In genomic region chr4:184801781-184802180, GRCh38 we compare ENCODE assay signal across 16 cellular contexts. TPM values are rescaled to one million over a fixed set of nuclear protein-coding genes. Genes with fewer than 3 reads are reported as not detected.
DNase-seq lines count a peak whose midpoint lies in the region; FAIRE-seq and TF ChIP-seq lines count a peak whose summit lies in the region.
"Had no signal": no experiment of that assay in that cellular context is flagged by ENCODE, and none has a peak within 500 bp of the region (broad histone marks: within the 10 kb centered on the region; RNA-seq: fewer than 3 reads in every experiment).

No MANE protein-coding gene starts in this region.

- H3K36me3 ChIP-seq in mammary epithelial cell (ENCODE audit: insufficient read depth, low read length): no peaks in the 10 kb centered on the region
- H3K36me3 ChIP-seq in kidney (ENCODE audit: control insufficient read depth in 1 of 2, insufficient read depth in 2 of 2, low read length in 2 of 2): peaks cover 13 to 18% of the 10 kb centered on the region in 2 donors
- H3K36me3 ChIP-seq in subcutaneous abdominal adipose tissue (ENCODE audit: control insufficient read depth in 5 of 5, insufficient read depth in 5 of 5, low read length in 5 of 5): peaks cover 0 to 45% (median 17%) of the 10 kb centered on the region in 5 donors

- H3K4me3 ChIP-seq in mammary epithelial cell (replicated peaks in 1 of 3; ENCODE audit: insufficient read depth in 1 of 3, low read depth in 2 of 3, low read length in 3 of 3) (no peak overlapping the region), kidney (ENCODE audit: low read length in 2 of 2) (peak overlapping the region; percentile 49 to 57), subcutaneous abdominal adipose tissue (ENCODE audit: low read depth in 1 of 5, low read length in 5 of 5) (no peak overlapping the region)

- TF ChIP-seq CTCF in mammary epithelial cell (conservative IDR thresholded peaks at IDR 0.05 in 1 of 2, IDR thresholded peaks at IDR 0.05 in 1 of 2; ENCODE audit: extremely low read depth in 1 of 2, insufficient read depth in 1 of 2, low read depth in 1 of 2, low read length in 2 of 2) (no peak), kidney (IDR thresholded peaks at IDR 0.05; ENCODE audit: borderline replicate concordance, extremely low read depth, insufficient read depth) (no peak)

- in situ Hi-C loops in mammary epithelial cell (cut with MboI; ENCODE audit: low sequenced_read_pairs in 2 of 2): no loop called here

- intact Hi-C loops in mammary epithelial cell (cut with micrococcal nuclease) (no loop called here), kidney (cut with DNase I) (no loop called here)

- no peak for FAIRE-seq in kidney (lab: Jason Lieb, UNC)
- FAIRE-seq: endothelial cell of umbilical vein, H1 had no signal

- DNase-seq in M059J (ENCODE audit: low read depth) (peak; percentile 42), mammary epithelial cell (peak; percentile 88), kidney (no peak), dermis blood vessel endothelial cell (no peak), NCI-H2171 (lab: John Stamatoyannopoulos, UW) (no peak), NCI-H748 (lab: John Stamatoyannopoulos, UW; ENCODE audit: unreplicated experiment) (no peak)
- DNase-seq: activated CD4-positive, alpha-beta T cell treated with anti-CD3 and anti-CD28 coated beads, Interleukin-2, amount 10 ng/mL, durations not matched to agents 7 days and 5 days; activated naive CD8-positive, alpha-beta T cell treated with anti-CD3 and anti-CD28 coated beads for 36 hours; C1 segment of cervical spinal cord; DMS53; NCI-H2081 treated with DMSO at 0.1 percent for 48 hours; Right ventricle myocardium superior had no signal

- H3K27me3 ChIP-seq in mammary epithelial cell (ENCODE audit: insufficient read depth, low read length) (no peaks in the 10 kb centered on the region), subcutaneous abdominal adipose tissue (ENCODE audit: control insufficient read depth in 5 of 5, insufficient read depth in 4 of 5, low read length in 5 of 5) (no peaks in the 10 kb centered on the region)
- H3K27me3 ChIP-seq: upper lobe of left lung had no signal

- H3K9ac ChIP-seq in mammary epithelial cell (ENCODE audit: insufficient read depth, low read length) (no peak overlapping the region), kidney (ENCODE audit: low read length in 2 of 2) (no peak overlapping the region), subcutaneous abdominal adipose tissue (ENCODE audit: low read length in 5 of 5) (peak overlapping the region in 1 of 5 donors; percentile 65)

- no peaks in the 10 kb centered on the region for H3K9me3 ChIP-seq in mammary epithelial cell (replicated peaks; ENCODE audit: insufficient read depth, low read length)
- no peaks in the 10 kb centered on the region for H3K9me3 ChIP-seq in kidney (ENCODE audit: control insufficient read depth in 1 of 2, low read length in 2 of 2)
- no peaks in the 10 kb centered on the region for H3K9me3 ChIP-seq in subcutaneous abdominal adipose tissue (ENCODE audit: control insufficient read depth in 5 of 5, low read length in 5 of 5)
- H3K9me3 ChIP-seq: upper lobe of left lung had no signal

- no TSS peak for BruUV-seq in mammary epithelial cell (replicated peaks; lab: Mats Ljungman, UMichigan)

- CTCF ChIA-PET in mammary epithelial cell (lab: Charles Lee; ENCODE audit: low non-redundant PET): no interaction called here

- peak overlapping the region; percentile 31 for H3K4me2 ChIP-seq in mammary epithelial cell (ENCODE audit: insufficient read depth, low read depth, low read length)

- dilution Hi-C loops in mammary epithelial cell (cut with HindIII; ENCODE audit: low sequenced_read_pairs): no loop called here

- H3K79me2 ChIP-seq in mammary epithelial cell (ENCODE audit: insufficient read depth, low read length): peaks cover 33% of the 10 kb centered on the region

- H3K27ac ChIP-seq in mammary epithelial cell (ENCODE audit: insufficient read depth, low read depth, low read length) (peak overlapping the region; percentile 24), kidney (ENCODE audit: low read depth in 2 of 2, low read length in 2 of 2) (peak overlapping the region in 1 of 2 donors; percentile 41), subcutaneous abdominal adipose tissue (ENCODE audit: low read depth, low read length) (peak overlapping the region; percentile 95)

- peaks cover 4% of the 10 kb centered on the region for H4K20me1 ChIP-seq in mammary epithelial cell (ENCODE audit: insufficient read depth, low read length)

- H3K4me1 ChIP-seq in mammary epithelial cell (ENCODE audit: insufficient read depth, low read length) (peaks cover 28% of the 10 kb centered on the region), kidney (ENCODE audit: control insufficient read depth in 1 of 2, insufficient read depth in 1 of 2, low read depth in 1 of 2, low read length in 2 of 2) (peaks cover 10 to 28% of the 10 kb centered on the region in 2 donors), subcutaneous abdominal adipose tissue (ENCODE audit: control insufficient read depth in 5 of 5, insufficient read depth in 5 of 5, low read length in 5 of 5) (peaks cover 4 to 77% (median 63%) of the 10 kb centered on the region in 5 donors)

- WGBS in mammary epithelial cell (ENCODE audit: low coverage, missing lambda C conversion rate): 4% methylated on average over 3 of the region's 3 CpGs

- no peak overlapping the region for H2AFZ ChIP-seq in mammary epithelial cell (ENCODE audit: low read depth, low read length)

RNA-seq across cellular contexts. Expression of gene ACSL1, which starts 24.0 kb away (rescaled TPM):
- total RNA-seq in M059J (2014; rRNA removed; shearing (Covaris generic)): 7.5 and 11.1 TPM in 2 replicates
- total RNA-seq in mammary epithelial cell: 100 to 1,000 TPM in 1 of 2 donors, 10 to 100 TPM in 1; 28.9 to 126 TPM
- polyA plus RNA-seq in mammary epithelial cell: 27.6 TPM
- 45.5 TPM for polyA minus RNA-seq in mammary epithelial cell
- 98.1 TPM for total RNA-seq in kidney
- polyA plus RNA-seq in kidney (ENCODE audit: insufficient read depth, low read depth, low replicate concordance): 322 TPM
- 8.7 and 10.4 TPM in 2 replicates for total RNA-seq in dermis blood vessel endothelial cell

Comparison
In these comparisons a context has a peak if more than half of its experiments do, and no peak if none do; other contexts are left out.
1. DNase-seq: peak in M059J (single experiment) and mammary epithelial cell (single experiment); none in kidney (single experiment), dermis blood vessel endothelial cell (single experiment), NCI-H2171 (single experiment) and NCI-H748 (single experiment).
2. H3K4me3 ChIP-seq: peak in kidney (2 of 2); none in mammary epithelial cell (0 of 3) and subcutaneous abdominal adipose tissue (0 of 5).